In the genomic region with DNA sequence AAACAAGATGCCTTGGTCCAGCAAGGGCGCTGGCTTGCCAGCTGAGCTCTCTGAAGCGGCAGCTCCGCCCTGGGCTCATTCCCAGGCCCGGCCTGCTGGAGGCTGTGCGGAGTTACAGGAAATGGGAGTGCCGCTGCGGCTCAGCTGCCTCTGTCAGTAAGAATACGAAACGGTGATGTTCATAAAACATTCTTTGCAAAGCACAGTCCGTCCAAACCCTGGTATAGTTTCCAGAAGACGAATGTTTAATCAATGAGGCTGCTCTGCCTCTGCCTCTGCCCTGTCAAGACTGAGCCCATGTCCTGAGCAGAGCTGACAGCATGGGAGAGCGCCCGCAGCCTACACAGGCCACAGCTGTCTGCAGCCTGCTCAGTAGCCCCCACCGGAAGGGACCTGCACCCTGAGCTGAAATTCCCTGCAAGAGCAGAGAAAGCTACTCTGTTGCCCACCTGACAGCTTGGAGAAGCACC, we compare ENCODE assay signal across 9 cellular contexts.
A peak's percentile ranks its signal among the peaks of the same experiment; 100 is the strongest.
DNase-seq lines count a peak whose midpoint lies in the region; ATAC-seq, FAIRE-seq and TF ChIP-seq lines count a peak whose summit lies in the region.
"Had no signal": no experiment of that assay in that cellular context is flagged by ENCODE, and none has a peak within 500 bp of the region (broad histone marks: within the 10 kb centered on the region; RNA-seq: fewer than 3 reads in every experiment).

No MANE protein-coding gene starts in this region.

- no peaks in the 10 kb centered on the region for H3K9me3 ChIP-seq in smooth muscle cell (replicated peaks; ENCODE audit: low read depth)

- 16% methylated on average over 14 of the region's 14 CpGs for WGBS in smooth muscle cell (ENCODE audit: low lambda C conversion rate)

- ATAC-seq in HG03135 (IDR thresholded peaks at IDR 0.05; ENCODE audit: unreplicated experiment) = no peak

- H3K4me3 ChIP-seq in AG10803 (ENCODE audit: low read length) (peak overlapping the region; percentile 25), bronchial epithelial cell (ENCODE audit: low read depth, low read length) (no peak overlapping the region), smooth muscle cell (no peak overlapping the region)

- no peaks in the 10 kb centered on the region for H4K20me1 ChIP-seq in smooth muscle cell (ENCODE audit: low read depth)

- H3K36me3 Mint-ChIP-seq in activated T-helper 1 cell treated with anti-CD3 and anti-CD28 coated beads, Interleukin-12 subunit alpha, Interleukin-12 subunit beta, Interleukin-2, Interleukin-4 antibody, amounts not matched to agents 30 ng/mL and 10 ng/mL and 1 ng/mL, durations not matched to agents 14 hours and 24 hours and 36 hours (ENCODE audit: low read depth) = peaks cover 3% of the 10 kb centered on the region
- H3K36me3 Mint-ChIP-seq: activated naive CD4-positive, alpha-beta T cell treated with anti-CD3 and anti-CD28 coated beads, Interleukin-2, amount 50 U/mL, for 72 hours had no signal

- H3K9ac ChIP-seq in smooth muscle cell (ENCODE audit: low read depth) = no peak overlapping the region

- peak; percentile 13 for FAIRE-seq in bronchial epithelial cell (lab: Jason Lieb, UNC)

- no peak overlapping the region for H3K4me3 Mint-ChIP-seq in activated T-helper 1 cell treated with anti-CD3 and anti-CD28 coated beads, Interleukin-12 subunit alpha, Interleukin-12 subunit beta, Interleukin-2, Interleukin-4 antibody, amounts not matched to agents 30 ng/mL and 10 ng/mL and 1 ng/mL, durations not matched to agents 14 hours and 24 hours and 36 hours

- H3K27me3 ChIP-seq in bronchial epithelial cell (ENCODE audit: control insufficient read depth, insufficient read depth, low read length) (no peaks in the 10 kb centered on the region), smooth muscle cell (ENCODE audit: low read depth) (no peaks in the 10 kb centered on the region)

- intact Hi-C loops in activated T-helper 1 cell treated with anti-CD3 and anti-CD28 coated beads, Interleukin-12 subunit alpha, Interleukin-12 subunit beta, Interleukin-2, Interleukin-4 antibody, amounts not matched to agents 30 ng/mL and 10 ng/mL and 1 ng/mL, durations not matched to agents 14 hours and 24 hours and 36 hours (cut with micrococcal nuclease) = loop anchor here (2.0 to 5.0 kb wide), 4 partner anchors 83 to 287 kb away; a partner anchor contains a TSS

- H2AFZ ChIP-seq in smooth muscle cell (ENCODE audit: low read depth) = peak overlapping the region; percentile 85

- no peaks in the 10 kb centered on the region for H3K79me2 ChIP-seq in smooth muscle cell (ENCODE audit: low read depth)

- TF ChIP-seq CTCF in AG10803 (conservative IDR thresholded peaks at IDR 0.05; ENCODE audit: low read length) (peak; percentile 42), bronchial epithelial cell (IDR thresholded peaks at IDR 0.05; ENCODE audit: insufficient read depth, low read length, severe bottlenecking) (peak; percentile 17), smooth muscle cell (IDR thresholded peaks at IDR 0.05; ENCODE audit: borderline replicate concordance, insufficient read depth, poor library complexity, severe bottlenecking) (no peak)

- no peak overlapping the region for H3K27ac Mint-ChIP-seq in activated T-helper 1 cell treated with anti-CD3 and anti-CD28 coated beads, Interleukin-12 subunit alpha, Interleukin-12 subunit beta, Interleukin-2, Interleukin-4 antibody, amounts not matched to agents 30 ng/mL and 10 ng/mL and 1 ng/mL, durations not matched to agents 14 hours and 24 hours and 36 hours

- peaks cover 17% of the 10 kb centered on the region for H3K4me1 ChIP-seq in smooth muscle cell (ENCODE audit: low read depth)

- H3K4me2 ChIP-seq in smooth muscle cell = peak overlapping the region; percentile 66

- H3K27me3 Mint-ChIP-seq in activated T-helper 1 cell treated with anti-CD3 and anti-CD28 coated beads, Interleukin-12 subunit alpha, Interleukin-12 subunit beta, Interleukin-2, Interleukin-4 antibody, amounts not matched to agents 30 ng/mL and 10 ng/mL and 1 ng/mL, durations not matched to agents 14 hours and 24 hours and 36 hours (ENCODE audit: insufficient read depth) = peaks cover 8% of the 10 kb centered on the region

- H3K36me3 ChIP-seq in bronchial epithelial cell (ENCODE audit: control insufficient read depth, insufficient read depth, low read length) (no peaks in the 10 kb centered on the region), smooth muscle cell (ENCODE audit: low read depth) (no peaks in the 10 kb centered on the region)

- H3F3A ChIP-seq in smooth muscle cell (ENCODE audit: low read depth) = no peaks in the 10 kb centered on the region

- no peaks in the 10 kb centered on the region for H3K9me3 Mint-ChIP-seq in activated T-helper 1 cell treated with anti-CD3 and anti-CD28 coated beads, Interleukin-12 subunit alpha, Interleukin-12 subunit beta, Interleukin-2, Interleukin-4 antibody, amounts not matched to agents 30 ng/mL and 10 ng/mL and 1 ng/mL, durations not matched to agents 14 hours and 24 hours and 36 hours
- H3K9me3 Mint-ChIP-seq: activated naive CD4-positive, alpha-beta T cell treated with anti-CD3 and anti-CD28 coated beads, Interleukin-2, amount 50 U/mL, for 72 hours had no signal

- peaks cover 12% of the 10 kb centered on the region for H3K4me1 Mint-ChIP-seq in activated T-helper 1 cell treated with anti-CD3 and anti-CD28 coated beads, Interleukin-12 subunit alpha, Interleukin-12 subunit beta, Interleukin-2, Interleukin-4 antibody, amounts not matched to agents 30 ng/mL and 10 ng/mL and 1 ng/mL, durations not matched to agents 14 hours and 24 hours and 36 hours (ENCODE audit: low read depth)

- no peak overlapping the region for H3K27ac ChIP-seq in smooth muscle cell (ENCODE audit: low read depth)

- DNase-seq in AG10803 (ENCODE audit: low read depth) = peak; percentile 84
- peak; percentile 11 for DNase-seq in MV-4-11 (lab: John Stamatoyannopoulos, UW)
- DNase-seq in bronchial epithelial cell (ENCODE audit: low read depth) = peak; percentile 37
- DNase-seq in kidney tubule cell (ENCODE audit: low spot score) = peak; percentile 32
- peak; percentile 39 for DNase-seq in smooth muscle cell (lab: John Stamatoyannopoulos, UW; ENCODE audit: unreplicated experiment)
- no peak for DNase-seq in activated T-helper 1 cell treated with anti-CD3 and anti-CD28 coated beads, Interleukin-12 subunit alpha, Interleukin-12 subunit beta, Interleukin-2, Interleukin-4 antibody, amounts not matched to agents 30 ng/mL and 10 ng/mL and 1 ng/mL, durations not matched to agents 14 hours and 24 hours and 36 hours (ENCODE audit: low spot score)
- no peak for DNase-seq in GDM1 (lab: John Stamatoyannopoulos, UW)

Comparison
In these comparisons a context has a peak if more than half of its experiments do, and no peak if none do; other contexts are left out.
1. DNase-seq: peak in AG10803 (single experiment), MV-4-11 (single experiment), bronchial epithelial cell (single experiment), kidney tubule cell (single experiment) and smooth muscle cell (single experiment); none in activated T-helper 1 cell treated with anti-CD3 and anti-CD28 coated beads, Interleukin-12 subunit alpha, Interleukin-12 subunit beta, Interleukin-2, Interleukin-4 antibody, amounts not matched to agents 30 ng/mL and 10 ng/mL and 1 ng/mL, durations not matched to agents 14 hours and 24 hours and 36 hours (single experiment) and GDM1 (single experiment).